ENCODE assay signal across 1 cellular context in genomic region chr3:32868719-32869512, GRCh38.
TF ChIP-seq lines count a peak whose summit lies in the region.

No MANE protein-coding gene starts in this region.

TF ChIP-seq in WTC11, 78 proteins besides CTCF, POLR2A, EP300 and RAD21 (continued from another document):
- TF ChIP-seq STAT6 (CRISPR knock-in tag; conservative IDR thresholded peaks at IDR 0.05; ENCODE audit: low read depth): no peak
- TF ChIP-seq ERG (CRISPR knock-in tag; IDR thresholded peaks at IDR 0.05): 0 out of 2 replicates have a peak, but pooled peaks have one; percentile 21
- TF ChIP-seq, protein P1, sequence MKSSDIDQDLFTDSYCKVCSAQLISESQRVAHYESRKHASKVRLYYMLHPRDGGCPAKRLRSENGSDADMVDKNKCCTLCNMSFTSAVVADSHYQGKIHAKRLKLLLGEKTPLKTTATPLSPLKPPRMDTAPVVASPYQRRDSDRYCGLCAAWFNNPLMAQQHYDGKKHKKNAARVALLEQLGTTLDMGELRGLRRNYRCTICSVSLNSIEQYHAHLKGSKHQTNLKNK (CRISPR knock-in tag; IDR thresholded peaks at IDR 0.05): no peak
- no peak for TF ChIP-seq JUN (CRISPR knock-in tag; IDR thresholded peaks at IDR 0.05)
- TF ChIP-seq, protein P2, sequence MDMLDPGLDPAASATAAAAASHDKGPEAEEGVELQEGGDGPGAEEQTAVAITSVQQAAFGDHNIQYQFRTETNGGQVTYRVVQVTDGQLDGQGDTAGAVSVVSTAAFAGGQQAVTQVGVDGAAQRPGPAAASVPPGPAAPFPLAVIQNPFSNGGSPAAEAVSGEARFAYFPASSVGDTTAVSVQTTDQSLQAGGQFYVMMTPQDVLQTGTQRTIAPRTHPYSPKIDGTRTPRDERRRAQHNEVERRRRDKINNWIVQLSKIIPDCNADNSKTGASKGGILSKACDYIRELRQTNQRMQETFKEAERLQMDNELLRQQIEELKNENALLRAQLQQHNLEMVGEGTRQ (CRISPR knock-in tag; IDR thresholded peaks at IDR 0.05): peak; percentile 66
- no peak for TF ChIP-seq CDX4 (CRISPR knock-in tag; IDR thresholded peaks at IDR 0.05; ENCODE audit: borderline replicate concordance)
- TF ChIP-seq FOXP1 (CRISPR knock-in tag; IDR thresholded peaks at IDR 0.05; ENCODE audit: borderline replicate concordance): no peak
- TF ChIP-seq MYBL2 (CRISPR knock-in tag; IDR thresholded peaks at IDR 0.05): no peak
- TF ChIP-seq ZBTB43 (CRISPR knock-in tag; IDR thresholded peaks at IDR 0.05): no peak
- TF ChIP-seq GTF2I (CRISPR knock-in tag; conservative IDR thresholded peaks at IDR 0.05): no peak
- no peak for TF ChIP-seq IRF1 (CRISPR knock-in tag; IDR thresholded peaks at IDR 0.05)
- TF ChIP-seq ETV6 (CRISPR knock-in tag; IDR thresholded peaks at IDR 0.05): no peak
- TF ChIP-seq, protein P3, sequence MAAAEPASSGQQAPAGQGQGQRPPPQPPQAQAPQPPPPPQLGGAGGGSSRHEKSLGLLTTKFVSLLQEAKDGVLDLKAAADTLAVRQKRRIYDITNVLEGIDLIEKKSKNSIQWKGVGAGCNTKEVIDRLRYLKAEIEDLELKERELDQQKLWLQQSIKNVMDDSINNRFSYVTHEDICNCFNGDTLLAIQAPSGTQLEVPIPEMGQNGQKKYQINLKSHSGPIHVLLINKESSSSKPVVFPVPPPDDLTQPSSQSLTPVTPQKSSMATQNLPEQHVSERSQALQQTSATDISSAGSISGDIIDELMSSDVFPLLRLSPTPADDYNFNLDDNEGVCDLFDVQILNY (CRISPR knock-in tag; IDR thresholded peaks at IDR 0.05): no peak
- no peak for TF ChIP-seq ELF4 (CRISPR knock-in tag; IDR thresholded peaks at IDR 0.05; ENCODE audit: low read depth)
- TF ChIP-seq TCF7 (CRISPR knock-in tag; IDR thresholded peaks at IDR 0.05; ENCODE audit: low read depth): no peak
- TF ChIP-seq ZNF219 (CRISPR knock-in tag; IDR thresholded peaks at IDR 0.05; ENCODE audit: borderline replicate concordance): no peak
- TF ChIP-seq HMGXB4 (CRISPR knock-in tag; IDR thresholded peaks at IDR 0.05): no peak
- TF ChIP-seq, protein P4, sequence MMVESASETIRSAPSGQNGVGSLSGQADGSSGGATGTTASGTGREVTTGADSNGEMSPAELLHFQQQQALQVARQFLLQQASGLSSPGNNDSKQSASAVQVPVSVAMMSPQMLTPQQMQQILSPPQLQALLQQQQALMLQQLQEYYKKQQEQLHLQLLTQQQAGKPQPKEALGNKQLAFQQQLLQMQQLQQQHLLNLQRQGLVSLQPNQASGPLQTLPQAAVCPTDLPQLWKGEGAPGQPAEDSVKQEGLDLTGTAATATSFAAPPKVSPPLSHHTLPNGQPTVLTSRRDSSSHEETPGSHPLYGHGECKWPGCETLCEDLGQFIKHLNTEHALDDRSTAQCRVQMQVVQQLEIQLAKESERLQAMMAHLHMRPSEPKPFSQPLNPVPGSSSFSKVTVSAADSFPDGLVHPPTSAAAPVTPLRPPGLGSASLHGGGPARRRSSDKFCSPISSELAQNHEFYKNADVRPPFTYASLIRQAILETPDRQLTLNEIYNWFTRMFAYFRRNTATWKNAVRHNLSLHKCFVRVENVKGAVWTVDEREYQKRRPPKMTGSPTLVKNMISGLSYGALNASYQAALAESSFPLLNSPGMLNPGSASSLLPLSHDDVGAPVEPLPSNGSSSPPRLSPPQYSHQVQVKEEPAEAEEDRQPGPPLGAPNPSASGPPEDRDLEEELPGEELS (CRISPR knock-in tag; IDR thresholded peaks at IDR 0.05): no peak
- no peak for TF ChIP-seq PRRX2 (CRISPR knock-in tag; IDR thresholded peaks at IDR 0.05)
- TF ChIP-seq NR3C1 (CRISPR knock-in tag; conservative IDR thresholded peaks at IDR 0.05; ENCODE audit: low read depth): no peak
- peak; percentile 68; the same call in 1 of the 2 replicates for TF ChIP-seq USF1 (CRISPR knock-in tag; IDR thresholded peaks at IDR 0.05)
- no peak for TF ChIP-seq JAZF1 (CRISPR knock-in tag; IDR thresholded peaks at IDR 0.05)
